Comparison of ENCODE assay signal across 1 cellular context in genomic region chr12:6775775-6776174, GRCh38.
TF ChIP-seq lines count a peak whose summit lies in the region.

No MANE protein-coding gene starts in this region.

TF ChIP-seq in HepG2, 621 proteins besides CTCF, POLR2A, EP300 and RAD21 (continued from another document and continues in another):
- TF ChIP-seq ZBTB40 (IDR thresholded peaks at IDR 0.05) (no peak), ZBTB40 (CRISPR knock-in tag; IDR thresholded peaks at IDR 0.05) (no peak), KAT8 (CRISPR knock-in tag; IDR thresholded peaks at IDR 0.05) (peak; percentile 73), REPIN1 (CRISPR knock-in tag; IDR thresholded peaks at IDR 0.05; ENCODE audit: borderline replicate concordance, low read depth) (no peak), ZNF577 (CRISPR knock-in tag; IDR thresholded peaks at IDR 0.05; ENCODE audit: borderline replicate concordance, low read depth) (no peak), ZNF678 (CRISPR knock-in tag; IDR thresholded peaks at IDR 0.05) (no peak), JARID2 (CRISPR knock-in tag; IDR thresholded peaks at IDR 0.05; ENCODE audit: insufficient replicate concordance) (no peak), ZNF564 (CRISPR knock-in tag; IDR thresholded peaks at IDR 0.05) (no peak), RARG (CRISPR knock-in tag; IDR thresholded peaks at IDR 0.05; ENCODE audit: low read depth) (no peak), USF2 (IDR thresholded peaks at IDR 0.05; ENCODE audit: low read depth, low read length) (no peak), USF2 (CRISPR knock-in tag; IDR thresholded peaks at IDR 0.05; ENCODE audit: borderline replicate concordance) (no peak), ZNF841 (CRISPR knock-in tag; IDR thresholded peaks at IDR 0.05; ENCODE audit: borderline replicate concordance) (no peak), ZNF839 (CRISPR knock-in tag; IDR thresholded peaks at IDR 0.05; ENCODE audit: borderline replicate concordance) (no peak), HNF4A (CRISPR knock-in tag; IDR thresholded peaks at IDR 0.05) (peak; percentile 77), ZNF510 (CRISPR knock-in tag; IDR thresholded peaks at IDR 0.05; ENCODE audit: low read depth) (no peak), ZNF781 (CRISPR knock-in tag; IDR thresholded peaks at IDR 0.05; ENCODE audit: borderline replicate concordance, not compliant biosample characterization) (no peak), MYPOP (CRISPR knock-in tag; IDR thresholded peaks at IDR 0.05) (no peak), MEIS1 (CRISPR knock-in tag; IDR thresholded peaks at IDR 0.05; ENCODE audit: borderline replicate concordance) (no peak), CBX1 (IDR thresholded peaks at IDR 0.05; ENCODE audit: low read depth) (no peak), ZKSCAN1 (IDR thresholded peaks at IDR 0.05; ENCODE audit: low read length) (no peak), SP1 (IDR thresholded peaks at IDR 0.05) (no peak), SP1 (CRISPR knock-in tag; IDR thresholded peaks at IDR 0.05) (no peak), ZNF572 (CRISPR knock-in tag; IDR thresholded peaks at IDR 0.05) (no peak), ZNF598 (CRISPR knock-in tag; IDR thresholded peaks at IDR 0.05; ENCODE audit: borderline replicate concordance) (no peak), GRHL1 (CRISPR knock-in tag; conservative IDR thresholded peaks at IDR 0.05) (no peak), KLF12 (CRISPR knock-in tag; IDR thresholded peaks at IDR 0.05; ENCODE audit: borderline replicate concordance) (peak; percentile 58; the same call in 1 of the 2 replicates), FLYWCH1 (CRISPR knock-in tag; IDR thresholded peaks at IDR 0.05) (no peak), TEAD3 (CRISPR knock-in tag; optimal IDR thresholded peaks at IDR 0.05; ENCODE audit: borderline replicate concordance) (peak; percentile 62), ZNF496 (CRISPR knock-in tag; IDR thresholded peaks at IDR 0.05; ENCODE audit: insufficient replicate concordance) (no peak), ZFP37 (CRISPR knock-in tag; IDR thresholded peaks at IDR 0.05; ENCODE audit: borderline replicate concordance) (0 out of 2 replicates have a peak, but pooled peaks have one; percentile 51), KAT7 (CRISPR knock-in tag; IDR thresholded peaks at IDR 0.05; ENCODE audit: borderline replicate concordance) (no peak; the same call in 1 of the 2 replicates), JUN (CRISPR knock-in tag; IDR thresholded peaks at IDR 0.05) (no peak), ZFP36 (IDR thresholded peaks at IDR 0.05; ENCODE audit: borderline replicate concordance, low read depth, low read length, partially characterized antibody) (no peak), IRF1 (CRISPR knock-in tag; IDR thresholded peaks at IDR 0.05; ENCODE audit: low read depth) (no peak), FIP1L1 (IDR thresholded peaks at IDR 0.05; ENCODE audit: borderline replicate concordance, insufficient read depth, low read depth, low read length) (no peak), HNRNPL (IDR thresholded peaks at IDR 0.05; ENCODE audit: low read depth, low read length) (no peak), SNAPC2 (CRISPR knock-in tag; IDR thresholded peaks at IDR 0.05) (no peak), HOXA5 (CRISPR knock-in tag; IDR thresholded peaks at IDR 0.05) (peak; percentile 53; the same call in 1 of the 2 replicates), MTA1 (CRISPR knock-in tag; IDR thresholded peaks at IDR 0.05; ENCODE audit: borderline replicate concordance) (no peak), ZSCAN20 (CRISPR knock-in tag; IDR thresholded peaks at IDR 0.05; ENCODE audit: borderline replicate concordance) (peak; percentile 59; the same call in 1 of the 2 replicates), KLF16 (CRISPR knock-in tag; IDR thresholded peaks at IDR 0.05) (peak in 1 of 2 experiments; percentile 84; a peak in 1 of 4 replicates), MTF2 (CRISPR knock-in tag; IDR thresholded peaks at IDR 0.05; ENCODE audit: borderline replicate concordance) (no peak), SYNCRIP (IDR thresholded peaks at IDR 0.05; ENCODE audit: insufficient read depth, low read depth, low read length) (no peak), ZNF414 (CRISPR knock-in tag; IDR thresholded peaks at IDR 0.05) (0 out of 2 replicates have a peak, but pooled peaks have one; percentile 20), SPEN (CRISPR knock-in tag; IDR thresholded peaks at IDR 0.05; ENCODE audit: low read depth) (0 out of 2 replicates have a peak, but pooled peaks have one; percentile 22), FOXP4 (CRISPR knock-in tag; IDR thresholded peaks at IDR 0.05) (peak; percentile 84), HNRNPK (IDR thresholded peaks at IDR 0.05; ENCODE audit: low read depth, low read length, poor library complexity, severe bottlenecking) (no peak), ZFP90 (CRISPR knock-in tag; IDR thresholded peaks at IDR 0.05; ENCODE audit: borderline replicate concordance) (no peak), KLF11 (CRISPR knock-in tag; IDR thresholded peaks at IDR 0.05) (0 out of 2 replicates have a peak, but pooled peaks have one; percentile 52)
